8 cellular contexts compared by ENCODE assay signal in the genomic region with DNA sequence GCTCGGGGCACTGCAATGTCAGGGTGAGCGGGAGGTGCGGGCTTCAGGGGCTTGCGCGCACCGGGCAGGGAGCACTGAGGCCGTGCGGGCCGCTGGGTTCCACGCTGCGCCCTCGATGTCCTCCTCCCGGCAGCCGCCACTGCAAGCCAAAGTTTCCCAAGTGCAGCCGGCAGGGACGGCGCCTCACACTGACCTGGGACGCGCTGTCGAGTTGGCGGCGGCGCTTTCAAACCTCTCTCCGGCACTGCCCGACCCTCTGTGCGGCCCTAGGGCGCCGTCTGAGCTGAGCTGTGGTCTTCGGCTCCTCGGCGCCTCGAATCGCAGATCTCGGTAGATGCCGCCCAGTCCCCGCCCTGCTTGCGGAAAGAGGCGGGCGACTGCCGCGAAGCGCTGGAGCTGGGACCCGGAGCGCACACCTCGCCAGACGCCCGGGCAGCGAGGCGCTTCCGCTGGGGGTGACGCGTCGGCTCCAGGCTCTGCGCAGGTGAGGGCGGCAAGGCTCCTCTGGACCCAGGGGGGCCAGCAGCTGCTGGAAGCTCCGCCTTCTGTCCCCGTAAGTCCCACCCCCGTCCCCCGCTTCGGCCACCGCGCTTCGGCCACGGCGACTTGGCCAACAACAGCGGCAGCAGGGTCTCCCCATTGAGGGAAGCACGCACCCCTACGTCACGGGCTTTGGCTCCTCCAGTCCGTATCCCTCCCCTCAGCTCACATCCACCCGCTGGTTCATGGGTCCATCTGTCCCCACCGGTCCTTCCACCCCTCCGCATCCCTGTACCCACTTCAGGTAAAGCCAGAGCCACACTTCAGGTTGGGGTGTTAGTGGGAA. TPM values are rescaled to one million over a fixed set of nuclear protein-coding genes. Genes with fewer than 3 reads are reported as not detected.
DNase-seq lines count a peak whose midpoint lies in the region; ATAC-seq, FAIRE-seq and TF ChIP-seq lines count a peak whose summit lies in the region.

A gene (minus strand): TSS at position 320 of the 826 bp plus-strand sequence. CDS start 10,261 bp downstream, outside the sequence.

- peaks cover 8% of the 10 kb centered on the region for H3K4me1 ChIP-seq in SJSA1 (replicated peaks)
- H3K4me1 ChIP-seq in endothelial cell of umbilical vein (ENCODE audit: control insufficient read depth, extremely low read depth, insufficient read depth, low read length) = no peaks in the 10 kb centered on the region
- H3K4me1 ChIP-seq in Karpas-422 (ENCODE audit: low read length) = no peaks in the 10 kb centered on the region

- H3K9me1 ChIP-seq in endothelial cell of umbilical vein (replicated peaks; ENCODE audit: control insufficient read depth, extremely low read depth, insufficient read depth, low read length) = no peaks in the 10 kb centered on the region

- DNase-seq in AG08396 (ENCODE audit: low spot score) (peak; percentile 20), SJSA1 (ENCODE audit: low read depth in 1 of 2, low spot score in 2 of 2) (peak in 1 of 2 experiments; percentile 9), endothelial cell of umbilical vein (ENCODE audit: low read depth, low spot score) (peak; percentile 10), Karpas-422 (no peak), NCI-H1930 (lab: John Stamatoyannopoulos, UW) (no peak)
- no peak for DNase-seq in natural killer cell treated with Interleukin-12 subunit alpha and Interleukin-12 subunit beta and Interleukin-15 and Interleukin-18, amount 100 ng/mL, for 72 hours (ENCODE audit: low spot score)

- H3K79me2 ChIP-seq in endothelial cell of umbilical vein (ENCODE audit: control insufficient read depth, insufficient read depth, low read length) = no peaks in the 10 kb centered on the region
- H3K79me2 ChIP-seq in Karpas-422 (ENCODE audit: low read length) = no peaks in the 10 kb centered on the region

- no peaks in the 10 kb centered on the region for H4K20me1 ChIP-seq in endothelial cell of umbilical vein (replicated peaks; ENCODE audit: control insufficient read depth, extremely low read depth, insufficient read depth, low read length)
- no peaks in the 10 kb centered on the region for H4K20me1 ChIP-seq in Karpas-422 (ENCODE audit: insufficient read depth, low read depth, low read length)

- intact Hi-C loops in endothelial cell of umbilical vein (cut with micrococcal nuclease) = loop anchor here (5.0 kb wide), 1 partner anchor 83 kb away; a partner anchor contains a TSS

- H3K4me3 ChIP-seq in SJSA1 (peak within 1 kb of the TSS; percentile 11; the same call in 1 of the 2 replicates), endothelial cell of umbilical vein (replicated peaks in 1 of 3; ENCODE audit: insufficient read depth in 1 of 3, low read depth in 1 of 3, low read length in 3 of 3) (peak within 1 kb of the TSS in 1 of 3 experiments; percentile 26), Karpas-422 (ENCODE audit: low read length) (no peak within 1 kb of the TSS)

- no peaks in the 10 kb centered on the region for H3K4me1 Mint-ChIP-seq in natural killer cell treated with Interleukin-12 subunit alpha and Interleukin-12 subunit beta and Interleukin-15 and Interleukin-18, amount 100 ng/mL, for 72 hours (ENCODE audit: low read depth in 2 of 2)

- no peak for TF ChIP-seq POLR2A in endothelial cell of umbilical vein (IDR thresholded peaks at IDR 0.05; ENCODE audit: low read depth, low read length)

- CTCF ChIA-PET in endothelial cell of umbilical vein (lab: Charles Lee) = no interaction called here

- no TSS peak for BruUV-seq in endothelial cell of umbilical vein (replicated peaks; lab: Mats Ljungman, UMichigan)

- H3K9me2 ChIP-seq in Karpas-422 (replicated peaks; ENCODE audit: insufficient read depth, low read length) = no peaks in the 10 kb centered on the region

- no peak for FAIRE-seq in endothelial cell of umbilical vein (lab: Jason Lieb, UNC)

- no peak for TF ChIP-seq CTCF in endothelial cell of umbilical vein (IDR thresholded peaks at IDR 0.05; ENCODE audit: extremely low read depth in 1 of 2, insufficient read depth in 1 of 2, low read depth in 1 of 2, low read length in 2 of 2)

- peak; percentile 56 for ATAC-seq in GM18867 (IDR thresholded peaks at IDR 0.05; ENCODE audit: unreplicated experiment)
- peak in 1 of 2 donors; percentile 57 for ATAC-seq in natural killer cell treated with Interleukin-12 subunit alpha and Interleukin-12 subunit beta and Interleukin-15 and Interleukin-18, amount 100 ng/mL, for 72 hours
- ATAC-seq in GM19023 (IDR thresholded peaks at IDR 0.05; ENCODE audit: unreplicated experiment) = no peak

- no peaks in the 10 kb centered on the region; the same call in 1 of the 2 replicates for H3K9me3 ChIP-seq in SJSA1 (replicated peaks)
- H3K9me3 ChIP-seq in endothelial cell of umbilical vein (replicated peaks; ENCODE audit: control insufficient read depth, insufficient read depth, low read length) = no peaks in the 10 kb centered on the region
- no peaks in the 10 kb centered on the region for H3K9me3 ChIP-seq in Karpas-422 (ENCODE audit: low read length)

- H3K27me3 Mint-ChIP-seq in natural killer cell treated with Interleukin-12 subunit alpha and Interleukin-12 subunit beta and Interleukin-15 and Interleukin-18, amount 100 ng/mL, for 72 hours = peaks cover 28 to 75% of the 10 kb centered on the region in 2 donors

- H3K27ac Mint-ChIP-seq in natural killer cell treated with Interleukin-12 subunit alpha and Interleukin-12 subunit beta and Interleukin-15 and Interleukin-18, amount 100 ng/mL, for 72 hours = no peak within 1 kb of the TSS

- H3K27me3 ChIP-seq in SJSA1 (replicated peaks) (peaks cover 63% of the 10 kb centered on the region), endothelial cell of umbilical vein (ENCODE audit: control insufficient read depth in 2 of 2, insufficient read depth in 2 of 2, low read length in 2 of 2) (peaks cover 28 to 48% of the 10 kb centered on the region in 2 experiments), Karpas-422 (ENCODE audit: low read length) (no peaks in the 10 kb centered on the region)

- no peak within 1 kb of the TSS for H3K27ac ChIP-seq in SJSA1
- no peak within 1 kb of the TSS for H3K27ac ChIP-seq in endothelial cell of umbilical vein (ENCODE audit: insufficient read depth, low read depth, low read length)
- H3K27ac ChIP-seq in Karpas-422 (ENCODE audit: low read length) = no peak within 1 kb of the TSS

- no peaks in the 10 kb centered on the region for H3K36me3 Mint-ChIP-seq in natural killer cell treated with Interleukin-12 subunit alpha and Interleukin-12 subunit beta and Interleukin-15 and Interleukin-18, amount 100 ng/mL, for 72 hours

- H3K4me2 ChIP-seq in endothelial cell of umbilical vein (ENCODE audit: insufficient read depth, low read length) (peak within 1 kb of the TSS; percentile 46), Karpas-422 (ENCODE audit: low read depth, low read length, poor library complexity, severe bottlenecking) (no peak within 1 kb of the TSS)

- H3K9me3 Mint-ChIP-seq in natural killer cell treated with Interleukin-12 subunit alpha and Interleukin-12 subunit beta and Interleukin-15 and Interleukin-18, amount 100 ng/mL, for 72 hours = no peaks in the 10 kb centered on the region

- H3K9ac ChIP-seq in endothelial cell of umbilical vein (replicated peaks; ENCODE audit: extremely low read depth, insufficient read depth, low read length) (no peak within 1 kb of the TSS), Karpas-422 (ENCODE audit: low read length) (no peak within 1 kb of the TSS)

- POLR2A ChIA-PET in endothelial cell of umbilical vein (lab: Charles Lee) = no interaction called here

- peak within 1 kb of the TSS; percentile 45 for H3K4me3 Mint-ChIP-seq in natural killer cell treated with Interleukin-12 subunit alpha and Interleukin-12 subunit beta and Interleukin-15 and Interleukin-18, amount 100 ng/mL, for 72 hours

- dilution Hi-C loops in endothelial cell of umbilical vein (cut with MboI; ENCODE audit: extremely low pct_ligation_motif_present, low sequenced_read_pairs) = no loop called here

- H3K36me3 ChIP-seq in SJSA1 (no peaks in the 10 kb centered on the region), endothelial cell of umbilical vein (ENCODE audit: control insufficient read depth in 2 of 2, extremely low read depth in 1 of 2, insufficient read depth in 2 of 2, low read length in 2 of 2) (no peaks in the 10 kb centered on the region), Karpas-422 (ENCODE audit: insufficient read depth, low read length) (no peaks in the 10 kb centered on the region)

- H2AFZ ChIP-seq in endothelial cell of umbilical vein (ENCODE audit: low read depth, low read length) (peak within 1 kb of the TSS; percentile 34), Karpas-422 (ENCODE audit: low read length) (no peak within 1 kb of the TSS)

TF ChIP-seq in endothelial cell of umbilical vein, 7 proteins besides CTCF, POLR2A, EP300 and RAD21:
- TF ChIP-seq, protein P1, sequence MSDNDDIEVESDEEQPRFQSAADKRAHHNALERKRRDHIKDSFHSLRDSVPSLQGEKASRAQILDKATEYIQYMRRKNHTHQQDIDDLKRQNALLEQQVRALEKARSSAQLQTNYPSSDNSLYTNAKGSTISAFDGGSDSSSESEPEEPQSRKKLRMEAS (IDR thresholded peaks at IDR 0.05; ENCODE audit: insufficient read depth, insufficient read length) = no peak
- TF ChIP-seq POLR2AphosphoS5 (IDR thresholded peaks at IDR 0.05; ENCODE audit: insufficient read depth, low read depth, low read length) (no peak), EZH2 (IDR thresholded peaks at IDR 0.05; ENCODE audit: borderline replicate concordance, low read depth, low read length, severe bottlenecking) (peak; percentile 35)

RNA-seq across cellular contexts. Expression of the gene that starts here (rescaled TPM):
- not detected in 2 replicates for total RNA-seq in SJSA1 (2014; rRNA removed; shearing (Covaris generic))
- not detected in 2 replicates for total RNA-seq in endothelial cell of umbilical vein
- polyA plus RNA-seq in endothelial cell of umbilical vein = not detected in 2 replicates
- polyA plus RNA-seq in endothelial cell of umbilical vein (2011; cell fraction: cytosol; rRNA removed) = not detected in 2 replicates
- not detected in 2 replicates for polyA plus RNA-seq in endothelial cell of umbilical vein (2011; cell fraction: nucleus; rRNA removed)
- not detected in 2 replicates for polyA plus RNA-seq in endothelial cell of umbilical vein (2012)
- not detected in 2 replicates for polyA minus RNA-seq in endothelial cell of umbilical vein
- not detected for polyA minus RNA-seq in endothelial cell of umbilical vein (2011; cell fraction: cytosol; rRNA and poly(A)+ RNA removed)
- polyA minus RNA-seq in endothelial cell of umbilical vein (2011; cell fraction: nucleus; rRNA and poly(A)+ RNA removed) = not detected in 2 replicates
- not detected for total RNA-seq in natural killer cell treated with Interleukin-12 subunit alpha and Interleukin-12 subunit beta and Interleukin-15 and Interleukin-18, amount 100 ng/mL, for 72 hours
- total RNA-seq in Karpas-422 (2014; rRNA removed; shearing (Covaris generic); ENCODE audit: low replicate concordance) = not detected in 2 replicates

Comparison
In these comparisons a context has a peak if more than half of its experiments do, and no peak if none do; other contexts are left out.
1. Peak in DNase-seq and H3K4me2 ChIP-seq in endothelial cell of umbilical vein; RNA of the gene not detected or under 1 TPM.